In the genomic region with DNA sequence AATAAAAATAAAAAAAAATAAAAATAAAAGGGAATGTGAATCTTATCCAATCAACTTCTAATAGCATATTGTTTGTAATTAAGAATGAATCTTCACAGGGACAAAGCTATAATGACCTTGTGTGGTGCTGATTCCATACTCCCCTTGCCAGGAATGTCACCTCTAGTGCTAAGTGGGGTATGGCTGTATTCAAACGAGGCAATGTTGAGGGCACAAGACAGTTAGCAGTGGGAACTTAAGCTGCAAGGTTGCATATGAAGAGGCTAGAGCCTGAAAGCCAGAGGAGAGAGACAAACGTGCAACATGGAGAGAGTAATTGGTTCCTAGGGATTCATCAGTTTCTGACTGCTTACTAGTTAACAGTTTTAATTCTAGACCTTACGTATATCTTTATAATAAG, we compare ENCODE assay signal across 26 cellular contexts. TPM values are rescaled to one million over a fixed set of nuclear protein-coding genes. Genes with fewer than 3 reads are reported as not detected.
"Had no signal": no experiment of that assay in that cellular context is flagged by ENCODE, and none has a peak within 500 bp of the region (broad histone marks: within the 10 kb centered on the region; RNA-seq: fewer than 3 reads in every experiment).

No MANE protein-coding gene starts in this region.

- H3K27ac ChIP-seq: RWPE1, SJCRH30 had no signal

- H3K9me3 ChIP-seq: MG63 had no signal

- H3K4me1 Mint-ChIP-seq: T-cell had no signal

- FAIRE-seq: HepG2 had no signal

- H3K27me3 ChIP-seq: MG63, SJCRH30 had no signal

- ATAC-seq: HepG2, Panc1, PC-3, T-cell had no signal

- H3K4me1 ChIP-seq: SJCRH30 had no signal

- H3K27ac Mint-ChIP-seq: T-cell had no signal

- H3K36me3 Mint-ChIP-seq: T-cell had no signal

- H3K4me3 Mint-ChIP-seq: T-cell had no signal

- DNase-seq: IMR-90, Karpas-422, KG1, MG63, NCI-H1092, NCI-H1105 treated with DMSO at 0.1 percent for 48 hours, NCI-H1417 treated with DMSO at 0.1 percent for 48 hours, NCI-H146, NCI-H1694 treated with DMSO at 0.1 percent for 48 hours, NCI-H1930, NCI-H2081, NCI-H2107, NCI-H2171 treated with DMSO at 0.1 percent for 48 hours, NCI-H345, NCI-H446 treated with DMSO at 0.1 percent for 48 hours, NCI-H510A treated with DMSO at 0.1 percent for 48 hours, NCI-H526, PC-3, SHP77 treated with DMSO at 0.1 percent for 48 hours, SJCRH30, SW 1271, T-cell had no signal

- H3K4me3 ChIP-seq: MG63, SJCRH30 had no signal

- H3K36me3 ChIP-seq: MG63 had no signal

RNA-seq across cellular contexts. Expression of gene CSNK1A1L, which starts 43.9 kb away (rescaled TPM):
- total RNA-seq: HepG2, HT1080, IMR-90, PC-3, SJCRH30, T-cell had no signal
